8 cellular contexts compared by ENCODE assay signal in the genomic region with DNA sequence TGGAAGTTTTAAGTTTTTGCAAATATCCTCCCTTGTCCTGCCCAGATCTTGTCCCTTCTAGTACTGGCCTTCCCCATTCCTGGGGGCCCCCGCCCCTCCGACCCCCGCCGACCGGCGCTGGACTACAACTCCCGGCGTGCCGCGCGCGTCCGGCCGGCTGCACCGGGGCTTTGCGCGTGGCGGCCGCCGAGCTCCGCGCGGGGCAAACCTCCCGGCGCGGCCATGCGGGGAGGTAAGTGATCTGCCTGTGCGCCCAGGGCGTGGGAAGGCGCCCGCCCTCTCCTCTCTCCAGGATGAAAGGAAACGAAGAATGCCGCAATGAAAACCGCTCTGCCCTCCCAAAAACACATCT. TPM values are rescaled to one million over a fixed set of nuclear protein-coding genes. Genes with fewer than 3 reads are reported as not detected.
A peak's percentile ranks its signal among the peaks of the same experiment; 100 is the strongest.
DNase-seq lines count a peak whose midpoint lies in the region; ATAC-seq and TF ChIP-seq lines count a peak whose summit lies in the region.

No MANE protein-coding gene starts in this region.

- no peak overlapping the region for H3K23ac ChIP-seq in mesenchymal stem cell (ENCODE audit: low read length in 2 of 2)

- peak overlapping the region; percentile 81 for H3K4me3 Mint-ChIP-seq in endodermal cell
- H3K4me3 Mint-ChIP-seq in stimulated activated naive B cell treated with anti-CD40 and anti-IgM and Interleukin-4, amounts not matched to agents 10 μg/mL and 1 μg/mL and 100 μg/mL, for 72 hours, result peak overlapping the region; percentile 95 to 97

- peaks cover 11% of the 10 kb centered on the region for H3K9me3 Mint-ChIP-seq in endodermal cell
- peaks cover 0 to 1% of the 10 kb centered on the region in 2 donors for H3K9me3 Mint-ChIP-seq in stimulated activated naive B cell treated with anti-CD40 and anti-IgM and Interleukin-4, amounts not matched to agents 10 μg/mL and 1 μg/mL and 100 μg/mL, for 72 hours

- H3K27me3 ChIP-seq in endodermal cell (ENCODE audit: control insufficient read depth, insufficient read depth, low read length, poor library complexity, severe bottlenecking), result no peaks in the 10 kb centered on the region
- H3K27me3 ChIP-seq in mesenchymal stem cell (ENCODE audit: control insufficient read depth in 1 of 2, insufficient read depth in 1 of 2, low read length in 2 of 2), result no peaks in the 10 kb centered on the region

- H3K18ac ChIP-seq in mesenchymal stem cell (ENCODE audit: low read depth in 1 of 2, low read length in 2 of 2), result peak overlapping the region; percentile 88 to 99

- ATAC-seq in HG02840 (IDR thresholded peaks at IDR 0.05; ENCODE audit: low FRiP score, unreplicated experiment), result peak; percentile 70
- ATAC-seq in stimulated activated naive B cell treated with anti-CD40 and anti-IgM and Interleukin-4, amounts not matched to agents 10 μg/mL and 1 μg/mL and 100 μg/mL, for 72 hours (replicated peaks), result peak; percentile 85 to 88

- no peak overlapping the region for H2AK5ac ChIP-seq in mesenchymal stem cell (ENCODE audit: low read length, severe bottlenecking)

- H2BK120ac ChIP-seq in mesenchymal stem cell (ENCODE audit: low read depth, low read length), result no peak overlapping the region

- H3K27me3 Mint-ChIP-seq in endodermal cell (ENCODE audit: insufficient read depth), result peaks cover 6% of the 10 kb centered on the region
- peaks cover 0 to 5% of the 10 kb centered on the region in 2 donors for H3K27me3 Mint-ChIP-seq in stimulated activated naive B cell treated with anti-CD40 and anti-IgM and Interleukin-4, amounts not matched to agents 10 μg/mL and 1 μg/mL and 100 μg/mL, for 72 hours

- peak overlapping the region; percentile 87 for H4K8ac ChIP-seq in mesenchymal stem cell (ENCODE audit: low read length)

- no peaks in the 10 kb centered on the region for H3K36me3 ChIP-seq in endodermal cell (ENCODE audit: control insufficient read depth, insufficient read depth, low read length)
- H3K36me3 ChIP-seq in mesenchymal stem cell (ENCODE audit: control insufficient read depth in 1 of 2, insufficient read depth in 2 of 2, low read depth in 1 of 2, low read length in 2 of 2), result no peaks in the 10 kb centered on the region

- no peaks in the 10 kb centered on the region for H3K79me1 ChIP-seq in mesenchymal stem cell (replicated peaks; ENCODE audit: low read length, poor library complexity, severe bottlenecking)

- H2BK5ac ChIP-seq in mesenchymal stem cell (ENCODE audit: low read depth, low read length, poor library complexity, severe bottlenecking), result no peak overlapping the region

- peaks cover 21% of the 10 kb centered on the region for H3K4me1 Mint-ChIP-seq in endodermal cell
- H3K4me1 Mint-ChIP-seq in stimulated activated naive B cell treated with anti-CD40 and anti-IgM and Interleukin-4, amounts not matched to agents 10 μg/mL and 1 μg/mL and 100 μg/mL, for 72 hours, result peaks cover 10 to 27% of the 10 kb centered on the region in 2 donors

- TF ChIP-seq POLR2A in GM15510 (IDR thresholded peaks at IDR 0.05; ENCODE audit: borderline replicate concordance, extremely low read depth, insufficient read length), result peak; percentile 52

- H3K9ac ChIP-seq in endodermal cell (ENCODE audit: extremely low read depth, low read length, poor library complexity, severe bottlenecking) (peak overlapping the region; percentile 58), mesenchymal stem cell (ENCODE audit: low read length) (peak overlapping the region; percentile 86)

- peak overlapping the region; percentile 65 for H2AFZ ChIP-seq in mesenchymal stem cell (ENCODE audit: low read depth, low read length)

- peak overlapping the region; percentile 65 for H4K91ac ChIP-seq in mesenchymal stem cell (ENCODE audit: low read length)

- POLR2A ChIA-PET in AG04449 (lab: Yijun Ruan, JAX), result interaction anchor here (0.7 to 1.1 kb wide), 2 partner anchors 27 to 81 kb away, joined by 3 to 4 read pairs; no protein-coding TSS in a partner anchor

- peak overlapping the region; percentile 82 for H3K4me3 ChIP-seq in AG04449 (ENCODE audit: low read depth, low read length)
- H3K4me3 ChIP-seq in endodermal cell (ENCODE audit: low read length), result peak overlapping the region; percentile 88
- H3K4me3 ChIP-seq in mesenchymal stem cell (ENCODE audit: insufficient read depth in 1 of 2, low read depth in 1 of 2, low read length in 2 of 2), result peak overlapping the region; percentile 84 to 97

- H3K36me3 Mint-ChIP-seq in endodermal cell (ENCODE audit: low read depth), result no peaks in the 10 kb centered on the region
- H3K36me3 Mint-ChIP-seq in stimulated activated naive B cell treated with anti-CD40 and anti-IgM and Interleukin-4, amounts not matched to agents 10 μg/mL and 1 μg/mL and 100 μg/mL, for 72 hours, result peaks cover 0 to 5% of the 10 kb centered on the region in 2 donors

- H3K14ac ChIP-seq in mesenchymal stem cell (ENCODE audit: low read length in 2 of 2), result peak overlapping the region in 1 of 2 experiments; percentile 96

- peak overlapping the region; percentile 64 to 69 for H3K4ac ChIP-seq in mesenchymal stem cell (ENCODE audit: low read depth in 1 of 2, low read length in 2 of 2)

- no peak for TF ChIP-seq CTCF in AG04449 (IDR thresholded peaks at IDR 0.05; ENCODE audit: insufficient read depth, low read length, missing control alignments)
- TF ChIP-seq CTCF in endodermal cell (conservative IDR thresholded peaks at IDR 0.05), result no peak

- H3K27ac Mint-ChIP-seq in endodermal cell, result no peak overlapping the region
- peak overlapping the region; percentile 94 for H3K27ac Mint-ChIP-seq in stimulated activated naive B cell treated with anti-CD40 and anti-IgM and Interleukin-4, amounts not matched to agents 10 μg/mL and 1 μg/mL and 100 μg/mL, for 72 hours

- peak overlapping the region; percentile 92 for H3K4me2 ChIP-seq in mesenchymal stem cell (ENCODE audit: low read length, poor library complexity, severe bottlenecking)

- H3K27ac ChIP-seq in endodermal cell (ENCODE audit: low read depth, low read length) (peak overlapping the region; percentile 47), mesenchymal stem cell (ENCODE audit: low read length, poor library complexity, severe bottlenecking) (peak overlapping the region; percentile 24)

- H3K4me1 ChIP-seq in endodermal cell (ENCODE audit: control insufficient read depth, insufficient read depth, low read length) (peaks cover 4% of the 10 kb centered on the region), mesenchymal stem cell (ENCODE audit: control insufficient read depth, insufficient read depth, low read depth, low read length) (peaks cover 4% of the 10 kb centered on the region)

- H2BK15ac ChIP-seq in mesenchymal stem cell (ENCODE audit: low read depth, poor library complexity, severe bottlenecking), result no peak overlapping the region

- H3K9me3 ChIP-seq in endodermal cell (ENCODE audit: control insufficient read depth, low read length), result peaks cover 12% of the 10 kb centered on the region
- peaks cover 4% of the 10 kb centered on the region for H3K9me3 ChIP-seq in mesenchymal stem cell (ENCODE audit: control insufficient read depth, low read length)

- DNase-seq in AG04449 (ENCODE audit: low read depth, low spot score), result no peak
- peak; percentile 71 for DNase-seq in NCI-H2227 (lab: John Stamatoyannopoulos, UW; ENCODE audit: unreplicated experiment)
- peak in 2 of 3 experiments; percentile 27 to 32 for DNase-seq in activated CD8-positive, alpha-beta memory T cell treated with anti-CD3 and anti-CD28 coated beads for 48 hours (ENCODE audit: low read depth in 2 of 3, low spot score in 2 of 3)
- peak; percentile 73 for DNase-seq in endodermal cell
- DNase-seq in mesenchymal stem cell, result peak; percentile 38
- peak; percentile 27 for DNase-seq in stimulated activated naive B cell treated with anti-CD40 and anti-IgM and Interleukin-4, amounts not matched to agents 10 μg/mL and 1 μg/mL and 100 μg/mL, for 72 hours

- H2BK12ac ChIP-seq in mesenchymal stem cell (ENCODE audit: low read length in 2 of 2), result peak overlapping the region in 1 of 2 experiments; percentile 59

- 1% methylated on average over 34 of the region's 34 CpGs; no CpG with 5 or more reads in 1 of the 2 experiments for whole genome bisulfite sequencing in endodermal cell (ENCODE audit: insufficient coverage in 1 of 2, insufficient read length in 1 of 2), 2 experiments
- under 1% methylated on average over 27 of the region's 34 CpGs for WGBS in mesenchymal stem cell

- CTCF ChIA-PET in AG04449 (lab: Yijun Ruan, JAX), result interaction anchor here (0.7 to 2.0 kb wide), 3 partner anchors 9 to 135 kb away, joined by 3 to 7 read pairs (median 6); no protein-coding TSS in a partner anchor

RNA-seq across cellular contexts. Expression of a gene that starts 3.2 kb away (rescaled TPM):
- total RNA-seq in endodermal cell, result 1 to 10 TPM; 1.8 to 2.5 TPM
- polyA plus RNA-seq in endodermal cell (2013, experiment 1 of 2), result 4.2 TPM
- 4.1 TPM for polyA plus RNA-seq in endodermal cell (2013, experiment 2 of 2)
- 0.59 TPM for polyA plus RNA-seq in mesenchymal stem cell (2013, experiment 1 of 2)
- polyA plus RNA-seq in mesenchymal stem cell (2013, experiment 2 of 2), result 0.48 TPM
